ENCODE assay signal across 9 cellular contexts in the genomic region with DNA sequence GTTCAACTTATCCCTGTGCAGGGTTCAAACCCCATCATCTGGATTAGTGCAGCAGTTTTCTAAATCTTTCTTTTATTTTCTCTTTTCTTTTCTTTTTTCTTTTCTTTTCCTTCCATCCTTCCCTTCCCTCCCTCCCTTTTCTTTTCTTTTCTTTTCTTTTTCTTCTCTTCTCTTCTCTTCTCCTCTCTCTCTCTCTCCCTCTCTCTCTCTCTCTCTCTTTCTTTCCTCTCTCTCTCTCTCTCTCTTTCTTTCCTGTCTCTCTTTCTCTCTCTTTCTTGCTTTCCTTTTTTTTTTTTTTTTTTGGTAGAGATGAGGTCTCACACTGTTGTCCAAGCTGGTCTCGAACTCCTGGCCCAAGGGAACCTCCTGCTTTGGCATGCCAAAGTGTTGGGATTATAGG.
"Had no signal": no experiment of that assay in that cellular context is flagged by ENCODE, and none has a peak within 500 bp of the region (broad histone marks: within the 10 kb centered on the region; RNA-seq: fewer than 3 reads in every experiment).

No MANE protein-coding gene starts in this region.

- H3K4me2 ChIP-seq: GM23338 had no signal

- H3K4me3 Mint-ChIP-seq: GM23338, H9, HFFc6 had no signal

- H3K4me3 ChIP-seq: GM23338 had no signal

- DNase-seq: H9, HCEC 1CT, HFFc6, IMR-90, KBM-7 had no signal

- ATAC-seq: GM23338 had no signal

- H2AFZ ChIP-seq: GM23338 had no signal

- FAIRE-seq: H1, H54, HTR-8/SVneo had no signal

- H3K9me3 Mint-ChIP-seq: H9, HFFc6 had no signal

- H3K27ac Mint-ChIP-seq: GM23338, H9, HFFc6 had no signal
